19 cellular contexts compared by ENCODE assay signal in the genomic region with DNA sequence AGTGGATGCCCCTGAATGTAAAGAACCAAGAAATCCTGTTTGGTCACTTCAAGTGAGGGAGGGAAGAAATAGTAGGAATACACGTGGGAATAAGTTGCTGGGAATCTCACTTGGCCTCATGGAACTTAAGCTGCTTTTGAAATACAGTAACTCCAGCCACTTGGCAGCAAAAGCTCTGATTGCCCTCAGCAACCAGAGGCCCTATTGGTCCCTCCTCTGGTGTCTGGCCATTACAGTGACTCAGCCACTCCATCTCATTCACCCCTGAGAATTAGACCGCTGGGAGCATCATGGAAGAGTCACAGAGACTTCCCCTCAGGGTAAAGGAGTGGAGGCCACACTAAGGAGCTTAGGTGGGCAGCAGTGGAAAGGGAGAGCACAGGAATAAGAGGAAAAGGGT.
"Had no signal": no experiment of that assay in that cellular context is flagged by ENCODE, and none has a peak within 500 bp of the region (broad histone marks: within the 10 kb centered on the region; RNA-seq: fewer than 3 reads in every experiment).

No MANE protein-coding gene starts in this region.

- DNase-seq: activated CD4-positive, alpha-beta T cell treated with anti-CD3 and anti-CD28 coated beads, Interleukin-2, amount 50 U/mL, for 1 hour; activated CD4-positive, CD25-positive, alpha-beta regulatory T cell treated with anti-CD3 and anti-CD28 coated beads, Interleukin-2, amount 50 U/mL, for 72 hours; activated CD8-positive, alpha-beta T cell treated with anti-CD3 and anti-CD28 coated beads, Interleukin-2, amount 10 ng/mL, durations not matched to agents 7 days and 5 days; activated T-cell treated with anti-CD3 and anti-CD28 coated beads, Interleukin-2, amount 50 U/mL, for 1 hour; aorta; effector memory CD4-positive, alpha-beta T cell; left ventricle myocardium superior; mammary epithelial cell; pancreas; psoas muscle; stimulated activated CD4-positive, alpha-beta T cell treated with anti-CD3 and anti-CD28 coated beads, Interleukin-1b, Interleukin-23, amount 100 ng/mL, for 48 hours; thyroid gland; upper lobe of right lung had no signal

- ATAC-seq: activated CD8-positive, alpha-beta T cell treated with anti-CD3 and anti-CD28 coated beads, Interleukin-2, amount 10 ng/mL, durations not matched to agents 7 days and 5 days; activated naive CD4-positive, alpha-beta T cell treated with anti-CD3 and anti-CD28 coated beads, Interleukin-2, amount 50 U/mL, for 72 hours; esophagus mucosa; gastroesophageal sphincter; left ventricle myocardium superior; psoas muscle; right cardiac atrium; upper lobe of right lung had no signal

- H3K4me3 ChIP-seq: gastroesophageal sphincter, pancreas, psoas muscle, skin epidermis, thyroid gland, upper lobe of right lung had no signal

- H3K27ac ChIP-seq: gastroesophageal sphincter, pancreas, psoas muscle, skin epidermis, thyroid gland, upper lobe of right lung, VCaP had no signal

- H3K9me3 ChIP-seq: gastroesophageal sphincter, pancreas, psoas muscle, thyroid gland, upper lobe of right lung had no signal

- H3K4me1 ChIP-seq: gastroesophageal sphincter, pancreas, psoas muscle, thyroid gland, upper lobe of right lung had no signal

- H3K36me3 ChIP-seq: gastroesophageal sphincter, pancreas, thyroid gland, upper lobe of right lung had no signal

- H3K27me3 ChIP-seq: pancreas, thyroid gland had no signal
